In the genomic region with DNA sequence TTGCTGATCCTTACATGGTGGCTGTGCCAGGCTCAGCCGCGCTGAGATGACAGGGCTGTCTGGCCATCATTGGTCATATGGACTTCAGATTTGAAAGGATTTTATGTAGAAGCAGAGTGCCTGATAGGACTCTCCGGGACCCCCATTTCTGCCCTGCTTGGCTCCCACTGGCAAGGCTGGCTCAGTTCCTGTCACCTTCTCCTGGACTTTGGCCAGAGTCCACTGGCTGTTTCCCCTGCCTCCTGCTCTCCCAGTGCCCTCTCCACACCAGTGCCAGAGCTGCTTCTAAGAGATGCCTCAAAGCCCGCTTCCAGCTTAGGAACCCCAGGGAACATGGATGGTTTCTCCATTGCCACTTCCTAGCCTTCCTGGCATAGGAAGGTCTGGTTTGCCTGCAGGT, we compare ENCODE assay signal across 1 cellular context.
TF ChIP-seq lines count a peak whose summit lies in the region.

No MANE protein-coding gene starts in this region.

TF ChIP-seq in HepG2, 621 proteins besides CTCF, POLR2A, EP300 and RAD21 (continued from another document):
- TF ChIP-seq, protein P1, sequence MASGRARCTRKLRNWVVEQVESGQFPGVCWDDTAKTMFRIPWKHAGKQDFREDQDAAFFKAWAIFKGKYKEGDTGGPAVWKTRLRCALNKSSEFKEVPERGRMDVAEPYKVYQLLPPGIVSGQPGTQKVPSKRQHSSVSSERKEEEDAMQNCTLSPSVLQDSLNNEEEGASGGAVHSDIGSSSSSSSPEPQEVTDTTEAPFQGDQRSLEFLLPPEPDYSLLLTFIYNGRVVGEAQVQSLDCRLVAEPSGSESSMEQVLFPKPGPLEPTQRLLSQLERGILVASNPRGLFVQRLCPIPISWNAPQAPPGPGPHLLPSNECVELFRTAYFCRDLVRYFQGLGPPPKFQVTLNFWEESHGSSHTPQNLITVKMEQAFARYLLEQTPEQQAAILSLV (CRISPR knock-in tag; IDR thresholded peaks at IDR 0.05; ENCODE audit: borderline replicate concordance), result no peak
- TF ChIP-seq ZFP82 (CRISPR knock-in tag; IDR thresholded peaks at IDR 0.05; ENCODE audit: borderline replicate concordance), result no peak
- TF ChIP-seq ZNF180 (CRISPR knock-in tag; IDR thresholded peaks at IDR 0.05; ENCODE audit: borderline replicate concordance, low read depth), result no peak
- TF ChIP-seq, protein P2, sequence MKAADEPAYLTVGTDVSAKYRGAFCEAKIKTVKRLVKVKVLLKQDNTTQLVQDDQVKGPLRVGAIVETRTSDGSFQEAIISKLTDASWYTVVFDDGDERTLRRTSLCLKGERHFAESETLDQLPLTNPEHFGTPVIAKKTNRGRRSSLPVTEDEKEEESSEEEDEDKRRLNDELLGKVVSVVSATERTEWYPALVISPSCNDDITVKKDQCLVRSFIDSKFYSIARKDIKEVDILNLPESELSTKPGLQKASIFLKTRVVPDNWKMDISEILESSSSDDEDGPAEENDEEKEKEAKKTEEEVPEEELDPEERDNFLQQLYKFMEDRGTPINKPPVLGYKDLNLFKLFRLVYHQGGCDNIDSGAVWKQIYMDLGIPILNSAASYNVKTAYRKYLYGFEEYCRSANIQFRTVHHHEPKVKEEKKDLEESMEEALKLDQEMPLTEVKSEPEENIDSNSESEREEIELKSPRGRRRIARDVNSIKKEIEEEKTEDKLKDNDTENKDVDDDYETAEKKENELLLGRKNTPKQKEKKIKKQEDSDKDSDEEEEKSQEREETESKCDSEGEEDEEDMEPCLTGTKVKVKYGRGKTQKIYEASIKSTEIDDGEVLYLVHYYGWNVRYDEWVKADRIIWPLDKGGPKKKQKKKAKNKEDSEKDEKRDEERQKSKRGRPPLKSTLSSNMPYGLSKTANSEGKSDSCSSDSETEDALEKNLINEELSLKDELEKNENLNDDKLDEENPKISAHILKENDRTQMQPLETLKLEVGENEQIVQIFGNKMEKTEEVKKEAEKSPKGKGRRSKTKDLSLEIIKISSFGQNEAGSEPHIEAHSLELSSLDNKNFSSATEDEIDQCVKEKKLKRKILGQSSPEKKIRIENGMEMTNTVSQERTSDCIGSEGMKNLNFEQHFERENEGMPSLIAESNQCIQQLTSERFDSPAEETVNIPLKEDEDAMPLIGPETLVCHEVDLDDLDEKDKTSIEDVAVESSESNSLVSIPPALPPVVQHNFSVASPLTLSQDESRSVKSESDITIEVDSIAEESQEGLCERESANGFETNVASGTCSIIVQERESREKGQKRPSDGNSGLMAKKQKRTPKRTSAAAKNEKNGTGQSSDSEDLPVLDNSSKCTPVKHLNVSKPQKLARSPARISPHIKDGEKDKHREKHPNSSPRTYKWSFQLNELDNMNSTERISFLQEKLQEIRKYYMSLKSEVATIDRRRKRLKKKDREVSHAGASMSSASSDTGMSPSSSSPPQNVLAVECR (CRISPR knock-in tag; IDR thresholded peaks at IDR 0.05; ENCODE audit: borderline replicate concordance), result no peak
- TF ChIP-seq, protein P3, sequence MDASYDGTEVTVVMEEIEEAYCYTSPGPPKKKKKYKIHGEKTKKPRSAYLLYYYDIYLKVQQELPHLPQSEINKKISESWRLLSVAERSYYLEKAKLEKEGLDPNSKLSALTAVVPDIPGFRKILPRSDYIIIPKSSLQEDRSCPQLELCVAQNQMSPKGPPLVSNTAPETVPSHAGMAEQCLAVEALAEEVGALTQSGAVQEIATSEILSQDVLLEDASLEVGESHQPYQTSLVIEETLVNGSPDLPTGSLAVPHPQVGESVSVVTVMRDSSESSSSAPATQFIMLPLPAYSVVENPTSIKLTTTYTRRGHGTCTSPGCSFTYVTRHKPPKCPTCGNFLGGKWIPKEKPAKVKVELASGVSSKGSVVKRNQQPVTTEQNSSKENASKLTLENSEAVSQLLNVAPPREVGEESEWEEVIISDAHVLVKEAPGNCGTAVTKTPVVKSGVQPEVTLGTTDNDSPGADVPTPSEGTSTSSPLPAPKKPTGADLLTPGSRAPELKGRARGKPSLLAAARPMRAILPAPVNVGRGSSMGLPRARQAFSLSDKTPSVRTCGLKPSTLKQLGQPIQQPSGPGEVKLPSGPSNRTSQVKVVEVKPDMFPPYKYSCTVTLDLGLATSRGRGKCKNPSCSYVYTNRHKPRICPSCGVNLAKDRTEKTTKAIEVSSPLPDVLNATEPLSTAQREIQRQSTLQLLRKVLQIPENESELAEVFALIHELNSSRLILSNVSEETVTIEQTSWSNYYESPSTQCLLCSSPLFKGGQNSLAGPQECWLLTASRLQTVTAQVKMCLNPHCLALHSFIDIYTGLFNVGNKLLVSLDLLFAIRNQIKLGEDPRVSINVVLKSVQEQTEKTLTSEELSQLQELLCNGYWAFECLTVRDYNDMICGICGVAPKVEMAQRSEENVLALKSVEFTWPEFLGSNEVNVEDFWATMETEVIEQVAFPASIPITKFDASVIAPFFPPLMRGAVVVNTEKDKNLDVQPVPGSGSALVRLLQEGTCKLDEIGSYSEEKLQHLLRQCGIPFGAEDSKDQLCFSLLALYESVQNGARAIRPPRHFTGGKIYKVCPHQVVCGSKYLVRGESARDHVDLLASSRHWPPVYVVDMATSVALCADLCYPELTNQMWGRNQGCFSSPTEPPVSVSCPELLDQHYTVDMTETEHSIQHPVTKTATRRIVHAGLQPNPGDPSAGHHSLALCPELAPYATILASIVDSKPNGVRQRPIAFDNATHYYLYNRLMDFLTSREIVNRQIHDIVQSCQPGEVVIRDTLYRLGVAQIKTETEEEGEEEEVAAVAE (CRISPR knock-in tag; IDR thresholded peaks at IDR 0.05; ENCODE audit: borderline replicate concordance), result no peak
- TF ChIP-seq HDAC6 (IDR thresholded peaks at IDR 0.05; ENCODE audit: low read depth, low read length), result no peak
- no peak for TF ChIP-seq MAFF (IDR thresholded peaks at IDR 0.05; ENCODE audit: low read depth, low read length)
- TF ChIP-seq XRCC5 (optimal IDR thresholded peaks at IDR 0.05; ENCODE audit: low read length), result no peak
- TF ChIP-seq SMC3 (IDR thresholded peaks at IDR 0.05; ENCODE audit: low read length), result no peak
- TF ChIP-seq ZNF329 (CRISPR knock-in tag; IDR thresholded peaks at IDR 0.05; ENCODE audit: low read depth), result no peak
- no peak for TF ChIP-seq KMT2A (CRISPR knock-in tag; IDR thresholded peaks at IDR 0.05)
